Comparison of ENCODE assay signal across 16 cellular contexts in the genomic region with DNA sequence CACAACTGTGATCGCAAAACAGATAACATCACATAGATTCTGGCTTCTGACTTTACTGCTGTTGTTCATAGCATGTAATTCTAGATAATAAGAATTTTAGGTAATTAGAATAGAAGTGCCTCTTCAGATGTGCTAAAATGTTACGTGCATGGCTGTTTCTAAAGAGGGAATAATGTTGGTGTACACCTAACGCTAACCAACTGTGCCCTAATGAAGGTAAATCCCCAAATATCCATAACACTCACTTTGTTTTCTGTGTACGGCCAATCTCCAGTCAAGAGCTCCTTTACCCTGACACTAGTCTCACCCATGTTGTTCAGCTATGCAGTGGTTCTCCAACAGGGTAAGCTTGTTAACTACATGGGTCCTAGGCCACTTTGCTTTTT.
"Had no signal": no experiment of that assay in that cellular context is flagged by ENCODE, and none has a peak within 500 bp of the region (broad histone marks: within the 10 kb centered on the region; RNA-seq: fewer than 3 reads in every experiment).

No MANE protein-coding gene starts in this region.

- H3K4me3 Mint-ChIP-seq: activated naive CD8-positive, alpha-beta T cell treated with anti-CD3 and anti-CD28 coated beads for 36 hours; memory B cell; naive thymus-derived CD4-positive, alpha-beta T cell; T-helper 1 cell treated with Interleukin-12 subunit alpha and Interleukin-12 subunit beta and Interleukin-4 antibody, amounts not matched to agents 30 μg/mL and 1 μg/mL, for 36 hours had no signal

- H3K27me3 Mint-ChIP-seq: activated naive CD8-positive, alpha-beta T cell treated with anti-CD3 and anti-CD28 coated beads for 36 hours; memory B cell; naive thymus-derived CD4-positive, alpha-beta T cell had no signal

- H3K27me3 ChIP-seq: pancreas had no signal

- ATAC-seq: naive thymus-derived CD4-positive, alpha-beta T cell had no signal

- H3K9me3 Mint-ChIP-seq: activated naive CD8-positive, alpha-beta T cell treated with anti-CD3 and anti-CD28 coated beads for 36 hours; memory B cell; naive thymus-derived CD4-positive, alpha-beta T cell; T-helper 1 cell treated with Interleukin-12 subunit alpha and Interleukin-12 subunit beta and Interleukin-4 antibody, amounts not matched to agents 30 μg/mL and 1 μg/mL, for 36 hours had no signal

- DNase-seq: activated CD4-positive, alpha-beta T cell treated with anti-CD3 and anti-CD28 coated beads, Interleukin-2, amount 50 U/mL, for 48 hours; activated naive CD8-positive, alpha-beta T cell treated with anti-CD3 and anti-CD28 coated beads for 36 hours; amniotic stem cell; central memory CD4-positive, alpha-beta T cell; erythroblast; head of caudate nucleus; left ventricle myocardium superior; naive thymus-derived CD4-positive, alpha-beta T cell; pancreas; stimulated activated CD4-positive, alpha-beta T cell treated with anti-CD3 and anti-CD28 coated beads, Interleukin-1b, Interleukin-23, amount 100 ng/mL, for 48 hours; stimulated activated CD8-positive, alpha-beta memory T cell treated with anti-CD3 and anti-CD28 coated beads, Interleukin-4, amount 100 ng/mL, for 48 hours; stimulated activated naive CD4-positive, alpha-beta T cell had no signal

- H3K27ac Mint-ChIP-seq: activated naive CD8-positive, alpha-beta T cell treated with anti-CD3 and anti-CD28 coated beads for 36 hours; memory B cell; naive thymus-derived CD4-positive, alpha-beta T cell; T-helper 1 cell treated with Interleukin-12 subunit alpha and Interleukin-12 subunit beta and Interleukin-4 antibody, amounts not matched to agents 30 μg/mL and 1 μg/mL, for 36 hours had no signal

- H3K9me3 ChIP-seq: pancreas had no signal

- FAIRE-seq: colon, endometrium, pancreas had no signal

- H3K4me3 ChIP-seq: pancreas had no signal

- H3K36me3 ChIP-seq: pancreas had no signal
